ENCODE assay signal across 13 cellular contexts in the genomic region with DNA sequence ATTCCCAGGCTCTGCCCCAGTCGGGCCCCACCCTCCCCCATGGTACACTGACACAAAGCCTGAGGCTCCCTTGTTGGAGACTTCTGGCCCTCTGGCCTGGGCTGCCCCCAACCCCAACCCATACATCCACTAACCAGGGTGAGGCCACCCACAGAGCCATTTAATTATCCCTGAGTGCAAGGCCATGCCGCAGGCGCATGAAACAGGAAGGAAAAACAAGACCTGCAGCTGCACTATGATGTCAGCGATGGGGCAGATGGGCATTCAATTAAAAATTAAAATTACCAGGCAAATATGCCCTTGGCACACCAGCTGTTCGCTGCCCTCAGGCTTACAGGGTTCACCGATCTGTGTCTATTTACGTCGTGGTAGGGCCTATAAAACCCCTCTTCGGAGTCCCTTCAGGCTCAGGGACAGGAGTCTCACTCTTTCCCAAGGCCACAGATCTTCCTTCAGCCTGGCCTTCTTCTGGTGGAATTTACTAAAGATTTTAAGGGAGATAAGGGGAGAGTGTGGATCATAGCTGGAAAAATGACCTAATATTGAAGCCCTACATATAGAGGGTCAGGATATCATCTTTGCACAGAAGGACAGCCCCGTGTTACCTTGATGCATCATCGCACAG. TPM values are rescaled to one million over a fixed set of nuclear protein-coding genes. Genes with fewer than 3 reads are reported as not detected.
DNase-seq lines count a peak whose midpoint lies in the region; ATAC-seq and TF ChIP-seq lines count a peak whose summit lies in the region.
"Had no signal": no experiment of that assay in that cellular context is flagged by ENCODE, and none has a peak within 500 bp of the region (broad histone marks: within the 10 kb centered on the region; RNA-seq: fewer than 3 reads in every experiment).

No MANE protein-coding gene starts in this region.

- peak overlapping the region; percentile 59 for H3K27ac Mint-ChIP-seq in progenitor cell of endocrine pancreas

- DNase-seq in NCI-H2171 treated with DMSO at 0.1 percent for 48 hours (lab: John Stamatoyannopoulos, UW) (peak; percentile 93), progenitor cell of endocrine pancreas (ENCODE audit: low spot score, unreplicated experiment) (no peak), NK-92 (lab: John Stamatoyannopoulos, UW; ENCODE audit: unreplicated experiment) (no peak), head of caudate nucleus (no peak), Right ventricle myocardium inferior (ENCODE audit: missing footprints) (no peak)
- DNase-seq: activated gamma-delta T cell treated with Interleukin-2 at 50 U/mL for 16 hours, cerebellar nuclear complex, GOT3 had no signal

- no peaks in the 10 kb centered on the region for H3K9me3 Mint-ChIP-seq in progenitor cell of endocrine pancreas (ENCODE audit: low read depth)

- ATAC-seq in HG02642 (IDR thresholded peaks at IDR 0.05; ENCODE audit: poor library complexity, unreplicated experiment): peak; percentile 36
- ATAC-seq in SK-N-SH treated with all-trans-retinoic acid at 6 μM for 48 hours: peak; percentile 29; the same call in 1 of the 3 replicates
- ATAC-seq in Right ventricle myocardium inferior: no peak

- H3K36me3 Mint-ChIP-seq in progenitor cell of endocrine pancreas (ENCODE audit: insufficient read depth): no peaks in the 10 kb centered on the region

- H3K4me3 Mint-ChIP-seq in progenitor cell of endocrine pancreas (ENCODE audit: low read depth): no peak overlapping the region

- intact Hi-C loops in head of caudate nucleus (cut with DNase I) (no loop called here), Right ventricle myocardium inferior (cut with DNase I) (no loop called here)

- no peak for TF ChIP-seq CTCF in progenitor cell of endocrine pancreas (IDR thresholded peaks at IDR 0.05; ENCODE audit: unreplicated experiment)

- peaks cover 25% of the 10 kb centered on the region for H3K4me1 Mint-ChIP-seq in progenitor cell of endocrine pancreas (ENCODE audit: low read depth)

- H3K27me3 Mint-ChIP-seq in progenitor cell of endocrine pancreas: no peaks in the 10 kb centered on the region

TF ChIP-seq in SK-N-SH treated with all-trans-retinoic acid at 6 μM for 48 hours, 23 proteins besides CTCF, POLR2A, EP300 and RAD21:
- TF ChIP-seq ZFP30 (CRISPR knock-in tag; IDR thresholded peaks at IDR 0.05) (no peak), TCF4 (CRISPR knock-in tag; IDR thresholded peaks at IDR 0.05; ENCODE audit: borderline replicate concordance) (peak; percentile 82), ISL1 (CRISPR knock-in tag; IDR thresholded peaks at IDR 0.05) (no peak), ZNF70 (CRISPR knock-in tag; IDR thresholded peaks at IDR 0.05) (peak; percentile 41; the same call in 1 of the 2 replicates)

RNA-seq across cellular contexts. Expression of gene RGS16, which starts 29.6 kb away (rescaled TPM):
- total RNA-seq in progenitor cell of endocrine pancreas: 0.98 and 1.5 TPM in 2 replicates
- total RNA-seq in Right ventricle myocardium inferior: 0.97 TPM

RNA-seq across cellular contexts. Expression of gene RNASEL, which starts 44.7 kb away (rescaled TPM):
- total RNA-seq in progenitor cell of endocrine pancreas: 4.2 and 4.4 TPM in 2 replicates
- 2.9 TPM for total RNA-seq in Right ventricle myocardium inferior

RNA-seq across cellular contexts. Expression of gene RGS8, which starts 50.6 kb away (rescaled TPM):
- total RNA-seq in progenitor cell of endocrine pancreas (0.05 TPM in 1 of 2 replicates, not detected in the other), Right ventricle myocardium inferior (not detected)
- total RNA-seq: lower leg skin, MCF 10A, pulmonary artery endothelial cell had no signal
